In genomic region chr2:239978381-239978780, GRCh38 we compare ENCODE assay signal across 21 cellular contexts. TPM values are rescaled to one million over a fixed set of nuclear protein-coding genes. Genes with fewer than 3 reads are reported as not detected.
DNase-seq lines count a peak whose midpoint lies in the region; TF ChIP-seq lines count a peak whose summit lies in the region.
"Had no signal": no experiment of that assay in that cellular context is flagged by ENCODE, and none has a peak within 500 bp of the region (broad histone marks: within the 10 kb centered on the region; RNA-seq: fewer than 3 reads in every experiment).

No MANE protein-coding gene starts in this region.

- no CpG with 5 or more reads among the region's 8 CpGs for WGBS in trophoblast cell (ENCODE audit: extremely low coverage, insufficient coverage, insufficient read length)

- H3K79me1 ChIP-seq in trophoblast cell (ENCODE audit: low read length), result no peaks in the 10 kb centered on the region

- H3K14ac ChIP-seq in trophoblast cell (ENCODE audit: low read length), result no peak overlapping the region

- no peak overlapping the region for H2BK120ac ChIP-seq in trophoblast cell (ENCODE audit: insufficient read depth, low read length, poor library complexity)

- no peak overlapping the region for H3K23ac ChIP-seq in trophoblast cell (ENCODE audit: low read length)

- H3K4me1 ChIP-seq in trophoblast cell (ENCODE audit: control insufficient read depth in 1 of 2, insufficient read depth in 2 of 2, low read length in 2 of 2) (no peaks in the 10 kb centered on the region), colonic mucosa (no peaks in the 10 kb centered on the region)
- H3K4me1 ChIP-seq: psoas muscle had no signal

- H3K79me2 ChIP-seq in trophoblast cell (ENCODE audit: control insufficient read depth, insufficient read depth, low read length, poor library complexity), result no peaks in the 10 kb centered on the region

- DNase-seq in EH (ENCODE audit: low read depth) (peak; percentile 13), RWPE1 (ENCODE audit: low spot score) (peak; percentile 22), fibroblast of mammary gland (ENCODE audit: low read depth) (peak; percentile 93), trophoblast cell (peak; percentile 2 to 7), cerebellar cortex (ENCODE audit: low spot score) (no peak), foreskin melanocyte (no peak), NCI-H226 (no peak), colonic mucosa (no peak)
- DNase-seq: activated CD4-positive, alpha-beta T cell treated with anti-CD3 and anti-CD28 coated beads for 36 hours; activated T-cell treated with anti-CD3 and anti-CD28 coated beads, Interleukin-2, amount 50 U/mL, for 4 hours; DMS153; hippocampal formation; left colon; NCI-H187; NCI-H510A; psoas muscle; stomach; T-helper 9 cell had no signal

- H2AFZ ChIP-seq in trophoblast cell (ENCODE audit: insufficient read depth, low read length, poor library complexity), result no peak overlapping the region

- H3K9ac ChIP-seq in trophoblast cell (ENCODE audit: low read length) (no peak overlapping the region), colonic mucosa (ENCODE audit: low read depth in 2 of 2, low read length in 2 of 2) (no peak overlapping the region)
- H3K9ac ChIP-seq: BLaER1 treated with 17β-estradiol and CSF1 and Interleukin-3, amounts not matched to agents 10 nM and 100 nM had no signal

- POLR2A ChIA-PET in RWPE1 (lab: Yijun Ruan, JAX; ENCODE audit: low non-redundant PET), result no interaction called here

- intact Hi-C loops in colonic mucosa (cut with DNase I), result no loop called here

- no peak overlapping the region for H4K12ac ChIP-seq in trophoblast cell (ENCODE audit: low read depth, low read length)

- no peak overlapping the region for H4K91ac ChIP-seq in trophoblast cell (ENCODE audit: low read depth, low read length)

- TF ChIP-seq CTCF in RWPE1 (conservative IDR thresholded peaks at IDR 0.05; ENCODE audit: low read depth) (no peak), fibroblast of mammary gland (conservative IDR thresholded peaks at IDR 0.05; ENCODE audit: control insufficient read depth, insufficient read depth, low read depth, low read length) (no peak), colonic mucosa (IDR thresholded peaks at IDR 0.05) (no peak)

- H3K27ac ChIP-seq in RWPE1, result no peak overlapping the region
- no peak overlapping the region for H3K27ac ChIP-seq in trophoblast cell (ENCODE audit: low read depth, low read length)
- H3K27ac ChIP-seq in colonic mucosa, result no peak overlapping the region
- H3K27ac ChIP-seq: epithelial cell of prostate, psoas muscle, stomach had no signal

- CTCF ChIA-PET in RWPE1 (lab: Yijun Ruan, JAX), result interaction anchor here (0.7 kb wide), 1 partner anchor 624 kb away, joined by 3 read pairs; no protein-coding TSS in a partner anchor

- H3K18ac ChIP-seq in trophoblast cell (ENCODE audit: low read length), result no peak overlapping the region

- H3K4me2 ChIP-seq in trophoblast cell (ENCODE audit: low read length), result no peak overlapping the region

- no peak overlapping the region for H2AK5ac ChIP-seq in trophoblast cell (ENCODE audit: low read length)

- H2BK5ac ChIP-seq in trophoblast cell (ENCODE audit: low read depth, low read length, poor library complexity), result no peak overlapping the region

- H3K36me3 ChIP-seq in trophoblast cell (ENCODE audit: control insufficient read depth in 1 of 2, insufficient read depth in 2 of 2, low read length in 2 of 2) (peaks cover 34 to 36% of the 10 kb centered on the region in 2 experiments), colonic mucosa (no peaks in the 10 kb centered on the region)

- H3K4me3 ChIP-seq in fibroblast of mammary gland (ENCODE audit: control insufficient read depth, low read depth, low read length), result no peak overlapping the region
- no peak overlapping the region for H3K4me3 ChIP-seq in trophoblast cell (ENCODE audit: low read depth, low read length)
- H3K4me3 ChIP-seq in colonic mucosa, result no peak overlapping the region
- H3K4me3 ChIP-seq: BLaER1 treated with 17β-estradiol and CSF1 and Interleukin-3, amounts not matched to agents 10 nM and 100 nM; psoas muscle; stomach had no signal

- H4K8ac ChIP-seq in trophoblast cell (ENCODE audit: low read depth, low read length), result no peak overlapping the region

- H3K9me3 ChIP-seq in trophoblast cell (ENCODE audit: insufficient read depth, low read depth, low read length) (no peaks in the 10 kb centered on the region), colonic mucosa (no peaks in the 10 kb centered on the region)
- H3K9me3 ChIP-seq: psoas muscle, stomach had no signal

- H3K27me3 ChIP-seq in trophoblast cell (ENCODE audit: insufficient read depth, low read length), result no peaks in the 10 kb centered on the region
- no peaks in the 10 kb centered on the region for H3K27me3 ChIP-seq in colonic mucosa
- H3K27me3 ChIP-seq: BLaER1 treated with 17β-estradiol and CSF1 and Interleukin-3, amounts not matched to agents 10 nM and 100 nM; stomach had no signal

- no peak overlapping the region for H3K4ac ChIP-seq in trophoblast cell (ENCODE audit: low read depth, low read length)

- H2BK12ac ChIP-seq in trophoblast cell (ENCODE audit: low read length), result no peak overlapping the region

RNA-seq across cellular contexts. Expression of gene NDUFA10, which starts 46.8 kb away (rescaled TPM):
- 79.6 and 81.1 TPM in 2 replicates for polyA plus RNA-seq in trophoblast cell (2013)
- 100 to 1,000 TPM; 225 to 294 TPM for total RNA-seq in colonic mucosa

RNA-seq across cellular contexts. Expression of gene OR6B2, which starts 51.8 kb away (rescaled TPM):
- polyA plus RNA-seq in trophoblast cell (2013), result not detected in 2 replicates
- total RNA-seq in colonic mucosa, result not detected
- total RNA-seq: activated CD4-positive, alpha-beta T cell treated with anti-CD3 and anti-CD28 coated beads for 36 hours; activated T-cell treated with anti-CD3 and anti-CD28 coated beads, Interleukin-2, amount 50 U/mL, for 4 hours; HT1080; left colon; psoas muscle; stomach had no signal
- polyA plus RNA-seq: psoas muscle, stomach had no signal

Comparison
In these comparisons a context has a peak if more than half of its experiments do, and no peak if none do; other contexts are left out.
1. DNase-seq: peak in EH (single experiment), RWPE1 (single experiment), fibroblast of mammary gland (single experiment) and trophoblast cell (2 of 2); none in cerebellar cortex (single experiment), foreskin melanocyte (single experiment), NCI-H226 (single experiment) and colonic mucosa (single experiment).